In genomic region chr6:14280766-14281293, GRCh38 we compare ENCODE assay signal across 1 cellular context.
A peak's percentile ranks its signal among the peaks of the same experiment; 100 is the strongest.
TF ChIP-seq lines count a peak whose summit lies in the region.

No MANE protein-coding gene starts in this region.

TF ChIP-seq in HepG2, 621 proteins besides CTCF, POLR2A, EP300 and RAD21 (continued from another document):
- TF ChIP-seq ATF6 (CRISPR knock-in tag; conservative IDR thresholded peaks at IDR 0.05) (no peak), ZBTB1 (CRISPR knock-in tag; IDR thresholded peaks at IDR 0.05; ENCODE audit: borderline replicate concordance) (no peak), ZBTB38 (CRISPR knock-in tag; IDR thresholded peaks at IDR 0.05) (no peak), ZBTB3 (CRISPR knock-in tag; IDR thresholded peaks at IDR 0.05; ENCODE audit: borderline replicate concordance, low read depth) (no peak), STAG1 (CRISPR knock-in tag; IDR thresholded peaks at IDR 0.05) (peak; percentile 31; the same call in 1 of the 2 replicates), ZBTB14 (CRISPR knock-in tag; IDR thresholded peaks at IDR 0.05) (no peak), ZNF543 (CRISPR knock-in tag; IDR thresholded peaks at IDR 0.05) (no peak)
